8 cellular contexts compared by ENCODE assay signal in genomic region chr21:37700641-37701202, GRCh38.
A peak's percentile ranks its signal among the peaks of the same experiment; 100 is the strongest.
DNase-seq lines count a peak whose midpoint lies in the region; ATAC-seq and TF ChIP-seq lines count a peak whose summit lies in the region.

No MANE protein-coding gene starts in this region.

- H3K27me3 ChIP-seq in heart right ventricle: peaks cover 0 to 13% (median 0%) of the 10 kb centered on the region in 7 donors
- no peaks in the 10 kb centered on the region for H3K27me3 ChIP-seq in ovary

- H3K4me3 ChIP-seq in heart right ventricle: no peak overlapping the region
- H3K4me3 ChIP-seq in retinal pigment epithelial cell (ENCODE audit: low read length): no peak overlapping the region
- H3K4me3 ChIP-seq in ovary: no peak overlapping the region

- peaks cover 0 to 8% (median 0%) of the 10 kb centered on the region in 11 donors for H3K9me3 ChIP-seq in heart right ventricle
- no peaks in the 10 kb centered on the region for H3K9me3 ChIP-seq in ovary

- H3K4me1 ChIP-seq in heart right ventricle (no peaks in the 10 kb centered on the region), ovary (ENCODE audit: insufficient read depth) (no peaks in the 10 kb centered on the region)

- in situ Hi-C loops in G401 (cut with HindIII; ENCODE audit: low sequenced_read_pairs): no loop called here

- no peak overlapping the region for H3K27ac ChIP-seq in VCaP
- H3K27ac ChIP-seq in heart right ventricle: no peak overlapping the region
- no peak overlapping the region for H3K27ac ChIP-seq in ovary

- intact Hi-C loops in heart right ventricle (cut with DNase I) (loop anchor here in 8 of 10 donors (5.0 to 10.0 kb wide), 3 partner anchors 424 to 657 kb away; no protein-coding TSS in a partner anchor), ovary (cut with DNase I) (loop anchor here in 1 of 4 donors (5.0 kb wide), 1 partner anchor 1983 kb away; no protein-coding TSS in a partner anchor)

- H3K36me3 ChIP-seq in heart right ventricle (no peaks in the 10 kb centered on the region), ovary (no peaks in the 10 kb centered on the region)

- TF ChIP-seq POLR2A in ovary (IDR thresholded peaks at IDR 0.05): no peak

- no peak for TF ChIP-seq EP300 in ovary (IDR thresholded peaks at IDR 0.05)

- peak; percentile 92 for ATAC-seq in GM19463 (IDR thresholded peaks at IDR 0.05; ENCODE audit: unreplicated experiment)
- ATAC-seq in HG03378 (IDR thresholded peaks at IDR 0.05; ENCODE audit: unreplicated experiment): peak; percentile 90
- peak in 7 of 8 donors; percentile 29 to 85 (median 70) for ATAC-seq in heart right ventricle

- DNase-seq in G401 (ENCODE audit: low spot score) (peak; percentile 86), NCI-H2171 treated with DMSO at 0.1 percent for 48 hours (lab: John Stamatoyannopoulos, UW) (peak; percentile 89), heart right ventricle (peak in 1 of 2 donors; percentile 11), retinal pigment epithelial cell (ENCODE audit: low read depth) (peak; percentile 42), ovary (no peak)

- WGBS in heart right ventricle, 2 donors: 42 to 49% methylated on average over 6 of the region's 6 CpGs
- WGBS in ovary, 3 donors: 39 to 47% (median 42%) methylated on average over 6 of the region's 6 CpGs

- peak; percentile 91 for TF ChIP-seq CTCF in VCaP (conservative IDR thresholded peaks at IDR 0.05)
- peak; percentile 33 to 75 (median 65) for TF ChIP-seq CTCF in heart right ventricle (IDR thresholded peaks at IDR 0.05)
- TF ChIP-seq CTCF in retinal pigment epithelial cell (conservative IDR thresholded peaks at IDR 0.05; ENCODE audit: low read depth, low read length): peak; percentile 84
- TF ChIP-seq CTCF in ovary (IDR thresholded peaks at IDR 0.05): no peak

Comparison
In these comparisons a context has a peak if more than half of its experiments do, and no peak if none do; other contexts are left out.
1. DNase-seq: peak in G401 (single experiment), NCI-H2171 treated with DMSO at 0.1 percent for 48 hours (single experiment) and retinal pigment epithelial cell (single experiment); none in ovary (0 of 5).
2. CTCF ChIP-seq: peak in VCaP (single experiment), heart right ventricle (9 of 9) and retinal pigment epithelial cell (single experiment); none in ovary (0 of 3).
3. Peak in every context shown above with its lines, with median percentiles within 50 percentile points of each other: ATAC-seq.